ENCODE assay signal across 8 cellular contexts in the genomic region with DNA sequence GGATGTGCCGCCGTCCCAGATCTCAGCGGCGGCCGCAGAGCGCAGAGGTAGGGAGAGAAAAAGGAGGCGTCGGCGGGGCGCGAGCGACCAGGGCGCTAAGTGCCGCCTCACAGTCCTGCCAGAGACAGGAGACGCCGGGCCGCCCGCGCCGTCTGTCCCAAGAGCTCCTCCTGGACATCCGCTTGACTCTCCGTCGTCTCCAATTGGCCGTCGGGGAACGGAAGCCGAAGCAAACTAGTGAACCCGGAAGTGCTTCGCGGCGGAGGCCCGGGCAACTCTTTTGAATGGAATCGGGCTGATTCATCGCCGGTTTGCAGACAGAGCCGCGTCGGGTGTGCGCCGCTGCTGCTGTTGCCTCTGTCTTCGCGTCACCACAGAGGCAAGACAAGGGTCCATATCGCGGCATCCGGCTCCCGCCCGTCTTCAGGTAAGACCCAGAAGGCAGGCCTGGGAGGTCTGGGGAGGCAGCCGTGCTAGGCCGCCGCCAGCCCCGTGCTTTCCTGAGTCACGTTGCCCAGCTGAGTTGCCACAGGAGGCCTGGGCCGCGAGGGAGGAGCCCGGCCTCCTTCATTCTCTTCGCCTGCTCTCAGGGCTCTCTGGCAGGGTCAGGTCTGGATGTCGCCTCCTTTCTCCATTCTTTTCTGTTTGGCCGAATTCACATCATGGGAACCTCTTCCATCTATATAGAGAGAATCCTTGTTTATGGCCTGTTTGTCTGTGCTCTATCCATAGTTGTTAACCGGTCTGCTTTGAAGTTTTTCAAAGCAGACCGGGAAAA. TPM values are rescaled to one million over a fixed set of nuclear protein-coding genes. Genes with fewer than 3 reads are reported as not detected.
DNase-seq lines count a peak whose midpoint lies in the region; ATAC-seq, FAIRE-seq and TF ChIP-seq lines count a peak whose summit lies in the region.

A gene (plus strand): TSS at position 248 of the 778 bp plus-strand sequence. CDS start 10,401 bp downstream, outside the sequence.

- BruUV-seq in A673 (replicated peaks; lab: Mats Ljungman, UMichigan): no TSS peak

- ATAC-seq in GM18868 (IDR thresholded peaks at IDR 0.05; ENCODE audit: unreplicated experiment): peak; percentile 97
- peak; percentile 95 for ATAC-seq in HG03108 (IDR thresholded peaks at IDR 0.05; ENCODE audit: unreplicated experiment)

- H3K4me1 ChIP-seq in A673 (ENCODE audit: insufficient read depth, low read length, poor library complexity, severe bottlenecking) (no peaks in the 10 kb centered on the region), breast epithelium (no peaks in the 10 kb centered on the region), iPS-20b (ENCODE audit: insufficient read depth, low read length) (no peaks in the 10 kb centered on the region), small intestine (ENCODE audit: control insufficient read depth in 2 of 2, insufficient read depth in 1 of 2, low read depth in 1 of 2, low read length in 1 of 2) (peaks cover 0 to 6% of the 10 kb centered on the region in 2 donors)

- H3K27me3 ChIP-seq in A673 (replicated peaks; ENCODE audit: insufficient read depth, low read depth, low read length, poor library complexity) (no peaks in the 10 kb centered on the region), breast epithelium (no peaks in the 10 kb centered on the region), iPS-20b (ENCODE audit: insufficient read depth, low read length) (no peaks in the 10 kb centered on the region), small intestine (ENCODE audit: control insufficient read depth in 2 of 2, insufficient read depth in 2 of 2, low read length in 2 of 2) (no peaks in the 10 kb centered on the region)

- peak within 1 kb of the TSS; percentile 67 for H3K4me3 ChIP-seq in A673 (ENCODE audit: low read depth, low read length, poor library complexity, severe bottlenecking)
- H3K4me3 ChIP-seq in breast epithelium: peak within 1 kb of the TSS; percentile 60 to 80 (median 66)
- H3K4me3 ChIP-seq in iPS-20b (ENCODE audit: low read length): peak within 1 kb of the TSS; percentile 91
- peak within 1 kb of the TSS; percentile 64 to 95 for H3K4me3 ChIP-seq in small intestine (ENCODE audit: low read depth in 1 of 2, low read length in 2 of 2)

- no peaks in the 10 kb centered on the region for H3K9me3 ChIP-seq in A673 (ENCODE audit: low read depth, low read length, poor library complexity, severe bottlenecking)
- no peaks in the 10 kb centered on the region for H3K9me3 ChIP-seq in breast epithelium
- H3K9me3 ChIP-seq in iPS-20b (ENCODE audit: insufficient read depth, low read depth, low read length): no peaks in the 10 kb centered on the region
- no peaks in the 10 kb centered on the region for H3K9me3 ChIP-seq in small intestine (ENCODE audit: control insufficient read depth, low read depth)

- DNase-seq in A673 (ENCODE audit: low spot score) (peak; percentile 97), NCI-H2196 (lab: John Stamatoyannopoulos, UW; ENCODE audit: unreplicated experiment) (peak; percentile 93), breast epithelium (ENCODE audit: low spot score in 2 of 2) (peak; percentile 87 to 88), small intestine (peak; percentile 96)

- H3K9ac ChIP-seq in iPS-20b (ENCODE audit: low read depth, low read length): peak within 1 kb of the TSS; percentile 93

- no peak for FAIRE-seq in small intestine (lab: Jason Lieb, UNC)

- intact Hi-C loops in A673 (cut with micrococcal nuclease; ENCODE audit: unreplicated experiment): no loop called here
- intact Hi-C loops in breast epithelium (cut with DNase I; ENCODE audit: low total_unique reads): no loop called here

- no peak for TF ChIP-seq CTCF in A673 (conservative IDR thresholded peaks at IDR 0.05; ENCODE audit: low read depth, low read length)
- TF ChIP-seq CTCF in VCaP (conservative IDR thresholded peaks at IDR 0.05): no peak
- no peak for TF ChIP-seq CTCF in breast epithelium (IDR thresholded peaks at IDR 0.05)

- 0 to 1% (median 1%) methylated on average over 45 to 60 of the region's 60 CpGs for WGBS in small intestine, 3 donors

- TF ChIP-seq POLR2A in breast epithelium (IDR thresholded peaks at IDR 0.05): peak; percentile 29

- peaks cover 3% of the 10 kb centered on the region for H3K36me3 ChIP-seq in A673 (ENCODE audit: insufficient read depth, low read length, poor library complexity, severe bottlenecking)
- H3K36me3 ChIP-seq in breast epithelium: no peaks in the 10 kb centered on the region
- peaks cover 5% of the 10 kb centered on the region for H3K36me3 ChIP-seq in iPS-20b (ENCODE audit: insufficient read depth, low read depth, low read length)
- H3K36me3 ChIP-seq in small intestine (ENCODE audit: control insufficient read depth in 2 of 2, insufficient read depth in 2 of 2, low read length in 2 of 2): no peaks in the 10 kb centered on the region

- peak within 1 kb of the TSS; percentile 95 for H3K27ac ChIP-seq in A673 (ENCODE audit: low read depth, low read length, poor library complexity, severe bottlenecking)
- peak within 1 kb of the TSS; percentile 81 for H3K27ac ChIP-seq in VCaP
- H3K27ac ChIP-seq in breast epithelium: peak within 1 kb of the TSS; percentile 81 to 89
- H3K27ac ChIP-seq in iPS-20b (ENCODE audit: low read length): peak within 1 kb of the TSS; percentile 77
- H3K27ac ChIP-seq in small intestine (ENCODE audit: low read depth in 1 of 2, low read length in 1 of 2): peak within 1 kb of the TSS; percentile 91 to 99

- CTCF ChIA-PET in A673 (lab: Charles Lee): no interaction called here

- POLR2A ChIA-PET in A673 (lab: Charles Lee; ENCODE audit: low non-redundant PET): interaction anchor here (0.7 kb wide), 3 partner anchors 40 to 934 kb away, joined by 3 read pairs; no protein-coding TSS in a partner anchor

RNA-seq across cellular contexts. Expression of the gene that starts here (rescaled TPM):
- total RNA-seq in A673 (2021): 197 and 205 TPM in 2 replicates
- 10 to 100 TPM; 38.3 to 50.1 (median 38.7) TPM for total RNA-seq in breast epithelium
- polyA plus RNA-seq in small intestine: 10 to 100 TPM; 29.5 to 51.0 (median 33.8) TPM

Comparison
In these comparisons a context has a peak if more than half of its experiments do, and no peak if none do; other contexts are left out.
1. Peak in every context shown above with its lines: DNase-seq, ATAC-seq, H3K4me3 ChIP-seq and H3K27ac ChIP-seq.